Comparison of ENCODE assay signal across 20 cellular contexts in genomic region chr10:31886885-31887284, GRCh38. TPM values are rescaled to one million over a fixed set of nuclear protein-coding genes. Genes with fewer than 3 reads are reported as not detected.
DNase-seq lines count a peak whose midpoint lies in the region; ATAC-seq, FAIRE-seq and TF ChIP-seq lines count a peak whose summit lies in the region.
"Had no signal": no experiment of that assay in that cellular context is flagged by ENCODE, and none has a peak within 500 bp of the region (broad histone marks: within the 10 kb centered on the region; RNA-seq: fewer than 3 reads in every experiment).

No MANE protein-coding gene starts in this region.

- peak overlapping the region; percentile 53 for H3K27ac Mint-ChIP-seq in chondrocyte (ENCODE audit: unreplicated experiment)
- H3K27ac Mint-ChIP-seq in activated naive CD8-positive, alpha-beta T cell treated with anti-CD3 and anti-CD28 coated beads for 36 hours, result no peak overlapping the region
- H3K27ac Mint-ChIP-seq: CD4-positive, alpha-beta memory T cell; IgD-negative memory B cell had no signal

- intact Hi-C loops in left colon (cut with DNase I, micrococcal nuclease), result no loop called here

- peaks cover 0 to 4% of the 10 kb centered on the region in 2 experiments; a peak in 2 of 4 replicates for H3K4me1 ChIP-seq in SK-N-SH (ENCODE audit: control insufficient read depth in 1 of 2, insufficient read depth in 2 of 2, low read depth in 1 of 2, low read length in 1 of 2)
- H3K4me1 ChIP-seq: BE2C had no signal

- ATAC-seq in SK-N-SH treated with all-trans-retinoic acid at 6 μM for 48 hours (peak; percentile 26), left colon (peak; percentile 7)

- no peaks in the 10 kb centered on the region for H3K9me3 Mint-ChIP-seq in chondrocyte (ENCODE audit: low read depth)
- no peaks in the 10 kb centered on the region for H3K9me3 Mint-ChIP-seq in activated naive CD8-positive, alpha-beta T cell treated with anti-CD3 and anti-CD28 coated beads for 36 hours
- H3K9me3 Mint-ChIP-seq: CD4-positive, alpha-beta memory T cell; IgD-negative memory B cell had no signal

- H3K27me3 ChIP-seq in SK-N-SH (ENCODE audit: insufficient read depth), result no peaks in the 10 kb centered on the region
- H3K27me3 ChIP-seq: BE2C had no signal

- POLR2A ChIA-PET in SK-N-SH (lab: Yijun Ruan, JAX), result no interaction called here

- no peak overlapping the region; a peak in 1 of 4 replicates for H3K27ac ChIP-seq in SK-N-SH (ENCODE audit: low read depth in 2 of 2, low read length in 1 of 2)
- H3K27ac ChIP-seq: 22Rv1, GM23248 had no signal

- peaks cover 2% of the 10 kb centered on the region for H3K36me3 Mint-ChIP-seq in chondrocyte (ENCODE audit: low read depth)
- peaks cover 11% of the 10 kb centered on the region for H3K36me3 Mint-ChIP-seq in activated naive CD8-positive, alpha-beta T cell treated with anti-CD3 and anti-CD28 coated beads for 36 hours

- H3K27me3 Mint-ChIP-seq in chondrocyte (ENCODE audit: low read depth), result no peaks in the 10 kb centered on the region
- H3K27me3 Mint-ChIP-seq in activated naive CD8-positive, alpha-beta T cell treated with anti-CD3 and anti-CD28 coated beads for 36 hours, result no peaks in the 10 kb centered on the region
- H3K27me3 Mint-ChIP-seq: CD4-positive, alpha-beta memory T cell; IgD-negative memory B cell had no signal

- peaks cover 54% of the 10 kb centered on the region for H3K4me1 Mint-ChIP-seq in chondrocyte (ENCODE audit: low read depth)
- peaks cover 12% of the 10 kb centered on the region for H3K4me1 Mint-ChIP-seq in activated naive CD8-positive, alpha-beta T cell treated with anti-CD3 and anti-CD28 coated beads for 36 hours

- peaks cover 91% of the 10 kb centered on the region for H3K79me2 ChIP-seq in SK-N-SH (ENCODE audit: insufficient read depth)

- whole genome bisulfite sequencing in SK-N-SH (ENCODE audit: low lambda C conversion rate), result 89% methylated on average over 1 of the region's 1 CpG

- no peak overlapping the region for H3K4me3 Mint-ChIP-seq in chondrocyte (ENCODE audit: unreplicated experiment)
- H3K4me3 Mint-ChIP-seq in activated naive CD8-positive, alpha-beta T cell treated with anti-CD3 and anti-CD28 coated beads for 36 hours, result no peak overlapping the region
- H3K4me3 Mint-ChIP-seq: CD4-positive, alpha-beta memory T cell had no signal

- CTCF ChIA-PET in SK-N-SH (lab: Yijun Ruan, JAX), result no interaction called here

- H3K9me2 ChIP-seq in SK-N-SH, result no peaks in the 10 kb centered on the region

- peaks cover 32% of the 10 kb centered on the region for H4K20me1 ChIP-seq in SK-N-SH (ENCODE audit: insufficient read depth)

- H3K4me3 ChIP-seq in SK-N-SH (ENCODE audit: low read depth in 2 of 2, low read length in 1 of 2), result no peak overlapping the region
- H3K4me3 ChIP-seq: GM23248 had no signal

- DNase-seq in SK-N-SH (no peak), chondrocyte (ENCODE audit: low spot score) (no peak), left colon (no peak), urothelium cell line (ENCODE audit: low spot score) (no peak), SW 1271 (lab: John Stamatoyannopoulos, UW) (no peak), RKO (ENCODE audit: low spot score) (no peak)
- no peak for DNase-seq in activated naive CD8-positive, alpha-beta T cell treated with anti-CD3 and anti-CD28 coated beads for 36 hours
- DNase-seq: BE2C; CD4-positive, alpha-beta memory T cell; GM23248; HCEC 1CT; Kasumi-1; MM.1S; NCI-H1092 treated with DMSO at 0.1 percent for 48 hours; NCI-H2081 treated with DMSO at 0.1 percent for 48 hours; NCI-H226; NCI-H524 treated with DMSO at 0.1 percent for 48 hours had no signal

- no peak for TF ChIP-seq RAD21 in SK-N-SH (IDR thresholded peaks at IDR 0.05; ENCODE audit: low read length)

- peaks cover 5% of the 10 kb centered on the region for H3F3A ChIP-seq in SK-N-SH (replicated peaks; ENCODE audit: insufficient read depth)

- no peak for TF ChIP-seq EP300 in SK-N-SH (IDR thresholded peaks at IDR 0.05; ENCODE audit: borderline replicate concordance in 1 of 2, low read depth in 1 of 2, low read length in 1 of 2)

- no peak for TF ChIP-seq CTCF in SK-N-SH (IDR thresholded peaks at IDR 0.05)
- no peak for TF ChIP-seq CTCF in chondrocyte (IDR thresholded peaks at IDR 0.05)

- no peak overlapping the region for H3K9ac ChIP-seq in SK-N-SH
- H3K9ac ChIP-seq: GM23248 had no signal

- H3K4me2 ChIP-seq in SK-N-SH, result no peak overlapping the region

- no peaks in the 10 kb centered on the region for H3K9me3 ChIP-seq in SK-N-SH
- H3K9me3 ChIP-seq: BE2C had no signal

- FAIRE-seq in urothelium cell line (lab: Jason Lieb, UNC), result peak; percentile 37

- peaks cover 0 to 3% of the 10 kb centered on the region in 2 experiments for H3K36me3 ChIP-seq in SK-N-SH (replicated peaks in 1 of 2; ENCODE audit: control insufficient read depth in 1 of 2, insufficient read depth in 2 of 2, low read length in 1 of 2)
- H3K36me3 ChIP-seq: BE2C had no signal

- H2AFZ ChIP-seq in SK-N-SH (ENCODE audit: low read depth), result no peak overlapping the region
- H2AFZ ChIP-seq: GM23248 had no signal

TF ChIP-seq in SK-N-SH treated with all-trans-retinoic acid at 6 μM for 48 hours, 23 proteins besides CTCF, POLR2A, EP300 and RAD21:
- TF ChIP-seq, protein P1, sequence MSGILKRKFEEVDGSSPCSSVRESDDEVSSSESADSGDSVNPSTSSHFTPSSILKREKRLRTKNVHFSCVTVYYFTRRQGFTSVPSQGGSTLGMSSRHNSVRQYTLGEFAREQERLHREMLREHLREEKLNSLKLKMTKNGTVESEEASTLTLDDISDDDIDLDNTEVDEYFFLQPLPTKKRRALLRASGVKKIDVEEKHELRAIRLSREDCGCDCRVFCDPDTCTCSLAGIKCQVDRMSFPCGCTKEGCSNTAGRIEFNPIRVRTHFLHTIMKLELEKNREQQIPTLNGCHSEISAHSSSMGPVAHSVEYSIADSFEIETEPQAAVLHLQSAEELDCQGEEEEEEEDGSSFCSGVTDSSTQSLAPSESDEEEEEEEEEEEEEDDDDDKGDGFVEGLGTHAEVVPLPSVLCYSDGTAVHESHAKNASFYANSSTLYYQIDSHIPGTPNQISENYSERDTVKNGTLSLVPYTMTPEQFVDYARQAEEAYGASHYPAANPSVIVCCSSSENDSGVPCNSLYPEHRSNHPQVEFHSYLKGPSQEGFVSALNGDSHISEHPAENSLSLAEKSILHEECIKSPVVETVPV (CRISPR knock-in tag; IDR thresholded peaks at IDR 0.05), result no peak
- no peak for TF ChIP-seq ARNTL (CRISPR knock-in tag; IDR thresholded peaks at IDR 0.05; ENCODE audit: borderline replicate concordance, low read depth)
- TF ChIP-seq RARB (CRISPR knock-in tag; IDR thresholded peaks at IDR 0.05), result no peak
- TF ChIP-seq GLIS3 (CRISPR knock-in tag; IDR thresholded peaks at IDR 0.05), result no peak
- TF ChIP-seq ZNF8 (CRISPR knock-in tag; IDR thresholded peaks at IDR 0.05), result no peak
- no peak for TF ChIP-seq ZC3H10 (CRISPR knock-in tag; IDR thresholded peaks at IDR 0.05)
- TF ChIP-seq PPARA (CRISPR knock-in tag; IDR thresholded peaks at IDR 0.05; ENCODE audit: borderline replicate concordance), result no peak
- TF ChIP-seq ZFP30 (CRISPR knock-in tag; IDR thresholded peaks at IDR 0.05), result no peak
- TF ChIP-seq BACH2 (CRISPR knock-in tag; IDR thresholded peaks at IDR 0.05; ENCODE audit: borderline replicate concordance), result no peak

TF ChIP-seq in SK-N-SH, 30 proteins besides CTCF, POLR2A, EP300 and RAD21 (continues in another document):
- TF ChIP-seq, protein P2, sequence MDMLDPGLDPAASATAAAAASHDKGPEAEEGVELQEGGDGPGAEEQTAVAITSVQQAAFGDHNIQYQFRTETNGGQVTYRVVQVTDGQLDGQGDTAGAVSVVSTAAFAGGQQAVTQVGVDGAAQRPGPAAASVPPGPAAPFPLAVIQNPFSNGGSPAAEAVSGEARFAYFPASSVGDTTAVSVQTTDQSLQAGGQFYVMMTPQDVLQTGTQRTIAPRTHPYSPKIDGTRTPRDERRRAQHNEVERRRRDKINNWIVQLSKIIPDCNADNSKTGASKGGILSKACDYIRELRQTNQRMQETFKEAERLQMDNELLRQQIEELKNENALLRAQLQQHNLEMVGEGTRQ (IDR thresholded peaks at IDR 0.05; ENCODE audit: borderline replicate concordance, low read depth, low read length), result no peak
- no peak for TF ChIP-seq PBX3 (IDR thresholded peaks at IDR 0.05)
- TF ChIP-seq SMC3 (IDR thresholded peaks at IDR 0.05; ENCODE audit: low read depth, low read length), result no peak
- TF ChIP-seq, protein P3, sequence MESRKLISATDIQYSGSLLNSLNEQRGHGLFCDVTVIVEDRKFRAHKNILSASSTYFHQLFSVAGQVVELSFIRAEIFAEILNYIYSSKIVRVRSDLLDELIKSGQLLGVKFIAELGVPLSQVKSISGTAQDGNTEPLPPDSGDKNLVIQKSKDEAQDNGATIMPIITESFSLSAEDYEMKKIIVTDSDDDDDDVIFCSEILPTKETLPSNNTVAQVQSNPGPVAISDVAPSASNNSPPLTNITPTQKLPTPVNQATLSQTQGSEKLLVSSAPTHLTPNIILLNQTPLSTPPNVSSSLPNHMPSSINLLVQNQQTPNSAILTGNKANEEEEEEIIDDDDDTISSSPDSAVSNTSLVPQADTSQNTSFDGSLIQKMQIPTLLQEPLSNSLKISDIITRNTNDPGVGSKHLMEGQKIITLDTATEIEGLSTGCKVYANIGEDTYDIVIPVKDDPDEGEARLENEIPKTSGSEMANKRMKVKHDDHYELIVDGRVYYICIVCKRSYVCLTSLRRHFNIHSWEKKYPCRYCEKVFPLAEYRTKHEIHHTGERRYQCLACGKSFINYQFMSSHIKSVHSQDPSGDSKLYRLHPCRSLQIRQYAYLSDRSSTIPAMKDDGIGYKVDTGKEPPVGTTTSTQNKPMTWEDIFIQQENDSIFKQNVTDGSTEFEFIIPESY (IDR thresholded peaks at IDR 0.05; ENCODE audit: borderline replicate concordance, low read depth), result no peak
- TF ChIP-seq FOSL2 (IDR thresholded peaks at IDR 0.05; ENCODE audit: borderline replicate concordance, low read depth), result no peak
- no peak for TF ChIP-seq GABPA (IDR thresholded peaks at IDR 0.05; ENCODE audit: low read depth)
- TF ChIP-seq POLR2AphosphoS5 (IDR thresholded peaks at IDR 0.05; ENCODE audit: low read depth, low read length), result no peak

RNA-seq across cellular contexts. Expression of gene ARHGAP12, which starts 41.7 kb away (rescaled TPM):
- polyA plus RNA-seq in SK-N-SH (2012; rRNA removed), result 8.6 and 12.2 TPM in 2 replicates
- polyA plus RNA-seq in SK-N-SH (2012; cell fraction: cytosol; rRNA removed), result 12.2 and 14.3 TPM in 2 replicates
- 9.5 and 23.9 TPM in 2 replicates for polyA plus RNA-seq in SK-N-SH (2012; cell fraction: nucleus; rRNA removed)
- total RNA-seq in chondrocyte, result 16.5 to 18.1 TPM (median 16.7 TPM) in 3 replicates
- total RNA-seq in left colon, result 10 to 100 TPM; 38.2 to 46.9 TPM
- total RNA-seq in activated naive CD8-positive, alpha-beta T cell treated with anti-CD3 and anti-CD28 coated beads for 36 hours, result 1 to 10 TPM; 2.8 to 3.4 TPM
